In genomic region chr2:31362581-31362980, GRCh38 we compare ENCODE assay signal across 5 cellular contexts. TPM values are rescaled to one million over a fixed set of nuclear protein-coding genes. Genes with fewer than 3 reads are reported as not detected.
"Had no signal": no experiment of that assay in that cellular context is flagged by ENCODE, and none has a peak within 500 bp of the region (broad histone marks: within the 10 kb centered on the region; RNA-seq: fewer than 3 reads in every experiment).

No MANE protein-coding gene starts in this region.

- H3K27ac ChIP-seq: HL-60 had no signal

- H3K36me3 Mint-ChIP-seq: IgD-negative memory B cell had no signal

- H3K4me1 Mint-ChIP-seq: IgD-negative memory B cell had no signal

- H3K4me3 ChIP-seq: K562 had no signal

- DNase-seq: IMR-90 had no signal

- H3K4me3 Mint-ChIP-seq: IgD-negative memory B cell had no signal

- H3K27ac Mint-ChIP-seq: IgD-negative memory B cell had no signal

- H3K9me3 Mint-ChIP-seq: IgD-negative memory B cell had no signal

RNA-seq across cellular contexts. Expression of gene XDH, which starts 52.0 kb away (rescaled TPM):
- total RNA-seq: HepG2 had no signal
